ENCODE assay signal across 1 cellular context in genomic region chr20:4720121-4720976, GRCh38.
TF ChIP-seq lines count a peak whose summit lies in the region.

No MANE protein-coding gene starts in this region.

TF ChIP-seq in HepG2, 621 proteins besides CTCF, POLR2A, EP300 and RAD21 (continued from another document and continues in another):
- TF ChIP-seq HNF1A (IDR thresholded peaks at IDR 0.05; ENCODE audit: low read depth): no peak
- no peak for TF ChIP-seq HNF1A (CRISPR knock-in tag; IDR thresholded peaks at IDR 0.05; ENCODE audit: borderline replicate concordance)
- peak; percentile 91; the same call in 1 of the 2 replicates for TF ChIP-seq ZBTB42 (CRISPR knock-in tag; IDR thresholded peaks at IDR 0.05)
- no peak for TF ChIP-seq AGO1 (IDR thresholded peaks at IDR 0.05; ENCODE audit: low read depth, low read length, poor library complexity, severe bottlenecking)
- no peak; the same call in 1 of the 2 replicates for TF ChIP-seq ZNF232 (CRISPR knock-in tag; IDR thresholded peaks at IDR 0.05; ENCODE audit: borderline replicate concordance)
- TF ChIP-seq CAMTA2 (CRISPR knock-in tag; IDR thresholded peaks at IDR 0.05; ENCODE audit: borderline replicate concordance): no peak
- TF ChIP-seq ARHGAP35 (CRISPR knock-in tag; IDR thresholded peaks at IDR 0.05; ENCODE audit: borderline replicate concordance): no peak
- no peak for TF ChIP-seq ATF7 (IDR thresholded peaks at IDR 0.05)
- no peak for TF ChIP-seq ATF7 (CRISPR knock-in tag; IDR thresholded peaks at IDR 0.05)
- no peak for TF ChIP-seq PHF8 (CRISPR knock-in tag; IDR thresholded peaks at IDR 0.05)
- TF ChIP-seq ZBTB1 (CRISPR knock-in tag; IDR thresholded peaks at IDR 0.05; ENCODE audit: borderline replicate concordance): no peak
- TF ChIP-seq AHR (CRISPR knock-in tag; IDR thresholded peaks at IDR 0.05): no peak
- no peak for TF ChIP-seq NR0B2 (CRISPR knock-in tag; IDR thresholded peaks at IDR 0.05)
- no peak for TF ChIP-seq ZBTB2 (CRISPR knock-in tag; IDR thresholded peaks at IDR 0.05; ENCODE audit: low read depth)
- TF ChIP-seq FOXO4 (CRISPR knock-in tag; conservative IDR thresholded peaks at IDR 0.05): no peak
- no peak for TF ChIP-seq PBX2 (CRISPR knock-in tag; IDR thresholded peaks at IDR 0.05)
- TF ChIP-seq ZNF724P (CRISPR knock-in tag; IDR thresholded peaks at IDR 0.05; ENCODE audit: borderline replicate concordance): no peak
- peak; percentile 45; the same call in 1 of the 2 replicates for TF ChIP-seq NCOR1 (IDR thresholded peaks at IDR 0.05; ENCODE audit: borderline replicate concordance, low read length)
- TF ChIP-seq SMYD3 (CRISPR knock-in tag; IDR thresholded peaks at IDR 0.05): no peak
- TF ChIP-seq HOXD1 (CRISPR knock-in tag; IDR thresholded peaks at IDR 0.05): no peak
- peak; percentile 48; the same call in 1 of the 2 replicates for TF ChIP-seq KDM2A (CRISPR knock-in tag; IDR thresholded peaks at IDR 0.05; ENCODE audit: borderline replicate concordance, low read depth)
- TF ChIP-seq HMG20B (CRISPR knock-in tag; conservative IDR thresholded peaks at IDR 0.05): 0 out of 2 replicates have a peak, but pooled peaks have one; percentile 42
- TF ChIP-seq YY1 (IDR thresholded peaks at IDR 0.05; ENCODE audit: insufficient read depth, insufficient replicate concordance, low read depth, low read length): peak; percentile 33
- no peak for TF ChIP-seq SMAD9 (CRISPR knock-in tag; IDR thresholded peaks at IDR 0.05)
- TF ChIP-seq NCOA2 (CRISPR knock-in tag; IDR thresholded peaks at IDR 0.05): no peak
- no peak for TF ChIP-seq MED8 (CRISPR knock-in tag; IDR thresholded peaks at IDR 0.05; ENCODE audit: insufficient replicate concordance)
- TF ChIP-seq POLR2AphosphoS5 (IDR thresholded peaks at IDR 0.05; ENCODE audit: low read depth, low read length): no peak
- TF ChIP-seq ATM (IDR thresholded peaks at IDR 0.05; ENCODE audit: borderline replicate concordance): no peak
- TF ChIP-seq ZNF605 (CRISPR knock-in tag; IDR thresholded peaks at IDR 0.05): peak; percentile 53; the same call in 1 of the 2 replicates
- no peak for TF ChIP-seq ZNF615 (CRISPR knock-in tag; IDR thresholded peaks at IDR 0.05; ENCODE audit: borderline replicate concordance)
- no peak for TF ChIP-seq HOXA7 (CRISPR knock-in tag; IDR thresholded peaks at IDR 0.05)
- peak; percentile 14; the same call in 1 of the 2 replicates for TF ChIP-seq EHMT2 (IDR thresholded peaks at IDR 0.05; ENCODE audit: borderline replicate concordance, low read depth, low read length)
- TF ChIP-seq HNRNPL (IDR thresholded peaks at IDR 0.05; ENCODE audit: low read depth, low read length): no peak
- no peak for TF ChIP-seq ZSCAN29 (CRISPR knock-in tag; conservative IDR thresholded peaks at IDR 0.05)
- no peak for TF ChIP-seq CENPT (CRISPR knock-in tag; IDR thresholded peaks at IDR 0.05; ENCODE audit: low read depth)
- TF ChIP-seq BHLHE40 (IDR thresholded peaks at IDR 0.05; ENCODE audit: low read length): no peak
- TF ChIP-seq MAFK (conservative IDR thresholded peaks at IDR 0.05 in 1 of 2, IDR thresholded peaks at IDR 0.05 in 1 of 2; ENCODE audit: low read length in 2 of 2): peak; percentile 62 to 84
- 0 out of 2 replicates have a peak, but pooled peaks have one; percentile 54 for TF ChIP-seq ZBTB20 (CRISPR knock-in tag; IDR thresholded peaks at IDR 0.05; ENCODE audit: borderline replicate concordance, low read depth)
- TF ChIP-seq TAF1 (CRISPR knock-in tag; IDR thresholded peaks at IDR 0.05): no peak
- TF ChIP-seq ZFX (CRISPR knock-in tag; IDR thresholded peaks at IDR 0.05; ENCODE audit: low read depth): peak; percentile 69; the same call in 1 of the 2 replicates
- TF ChIP-seq NCOA1 (CRISPR knock-in tag; IDR thresholded peaks at IDR 0.05): no peak
- TF ChIP-seq ZNF512B (CRISPR knock-in tag; IDR thresholded peaks at IDR 0.05; ENCODE audit: borderline replicate concordance): 0 out of 2 replicates have a peak, but pooled peaks have one; percentile 72
- TF ChIP-seq ZNF414 (CRISPR knock-in tag; IDR thresholded peaks at IDR 0.05): 0 out of 2 replicates have a peak, but pooled peaks have one; percentile 46
- TF ChIP-seq HIC2 (CRISPR knock-in tag; IDR thresholded peaks at IDR 0.05; ENCODE audit: low read depth): no peak
- peak; percentile 98 for TF ChIP-seq PRDM15 (CRISPR knock-in tag; IDR thresholded peaks at IDR 0.05)
- peak; percentile 51; the same call in 1 of the 2 replicates for TF ChIP-seq FOXC1 (CRISPR knock-in tag; IDR thresholded peaks at IDR 0.05; ENCODE audit: borderline replicate concordance)
- no peak for TF ChIP-seq ZNF326 (CRISPR knock-in tag; IDR thresholded peaks at IDR 0.05; ENCODE audit: borderline replicate concordance)
- TF ChIP-seq TBX3 (IDR thresholded peaks at IDR 0.05; ENCODE audit: borderline replicate concordance): no peak
- no peak for TF ChIP-seq ZNF282 (IDR thresholded peaks at IDR 0.05; ENCODE audit: partially characterized antibody)
